Comparison of ENCODE assay signal across 24 cellular contexts in genomic region chr7:41640487-41640886, GRCh38.
"Had no signal": no experiment of that assay in that cellular context is flagged by ENCODE, and none has a peak within 500 bp of the region (broad histone marks: within the 10 kb centered on the region; RNA-seq: fewer than 3 reads in every experiment).

No MANE protein-coding gene starts in this region.

- H3K27me3 ChIP-seq: esophagus muscularis mucosa, stomach, testis, upper lobe of left lung had no signal

- H3K4me3 Mint-ChIP-seq: activated T-cell treated with anti-CD3 and anti-CD28 coated beads, Interleukin-2, amount 50 U/mL, for 72 hours; nephron progenitor cell; stimulated activated effector memory CD8-positive, alpha-beta T cell treated with anti-CD3 and anti-CD28 coated beads, Interleukin-12 subunit alpha, Interleukin-12 subunit beta, amount 100 ng/mL, for 72 hours had no signal

- H3K9me3 Mint-ChIP-seq: activated T-cell treated with anti-CD3 and anti-CD28 coated beads, Interleukin-2, amount 50 U/mL, for 72 hours; nephron progenitor cell; stimulated activated effector memory CD8-positive, alpha-beta T cell treated with anti-CD3 and anti-CD28 coated beads, Interleukin-12 subunit alpha, Interleukin-12 subunit beta, amount 100 ng/mL, for 72 hours had no signal

- ATAC-seq: activated T-cell treated with anti-CD3 and anti-CD28 coated beads, Interleukin-2, amount 50 U/mL, for 72 hours; left colon; stimulated activated effector memory CD8-positive, alpha-beta T cell treated with anti-CD3 and anti-CD28 coated beads, Interleukin-12 subunit alpha, Interleukin-12 subunit beta, amount 100 ng/mL, for 72 hours had no signal

- H3K4me1 Mint-ChIP-seq: stimulated activated effector memory CD8-positive, alpha-beta T cell treated with anti-CD3 and anti-CD28 coated beads, Interleukin-12 subunit alpha, Interleukin-12 subunit beta, amount 100 ng/mL, for 72 hours had no signal

- H3K27ac ChIP-seq: esophagus muscularis mucosa, stomach, testis, upper lobe of left lung, WERI-Rb-1 had no signal

- H3K4me3 ChIP-seq: esophagus muscularis mucosa, lung, stomach, testis, upper lobe of left lung had no signal

- DNase-seq: activated CD4-positive, alpha-beta T cell treated with anti-CD3 and anti-CD28 coated beads for 1 hour; activated effector memory CD4-positive, alpha-beta T cell treated with anti-CD3 and anti-CD28 coated beads, Interleukin-2, amount 50 U/mL, for 16 hours; activated naive CD4-positive, alpha-beta T cell treated with anti-CD3 and anti-CD28 coated beads, Interleukin-2, amount 50 U/mL, for 16 hours; activated T-cell treated with anti-CD3 and anti-CD28 coated beads, Interleukin-2, amount 50 U/mL, for 72 hours; cerebellar nuclear complex; effector CD8-positive, alpha-beta T cell; foreskin melanocyte; glutamatergic neuron; hypothalamus; islet precursor cell; left colon; nephron progenitor cell; occipital lobe; retina; small intestine; stimulated activated CD4-positive, alpha-beta T cell treated with anti-CD3 and anti-CD28 coated beads, Interleukin-4, amount 100 ng/mL, for 1 hour; stomach; T-helper 2 cell; testis; WERI-Rb-1 had no signal

- H3K4me1 ChIP-seq: esophagus muscularis mucosa, stomach, testis, upper lobe of left lung had no signal

- H3K27ac Mint-ChIP-seq: activated T-cell treated with anti-CD3 and anti-CD28 coated beads, Interleukin-2, amount 50 U/mL, for 72 hours; stimulated activated effector memory CD8-positive, alpha-beta T cell treated with anti-CD3 and anti-CD28 coated beads, Interleukin-12 subunit alpha, Interleukin-12 subunit beta, amount 100 ng/mL, for 72 hours had no signal

- H3K9me3 ChIP-seq: esophagus muscularis mucosa, testis, upper lobe of left lung had no signal

- H3K36me3 ChIP-seq: esophagus muscularis mucosa, stomach, upper lobe of left lung, WERI-Rb-1 had no signal

- H3K36me3 Mint-ChIP-seq: stimulated activated effector memory CD8-positive, alpha-beta T cell treated with anti-CD3 and anti-CD28 coated beads, Interleukin-12 subunit alpha, Interleukin-12 subunit beta, amount 100 ng/mL, for 72 hours had no signal
